In genomic region chr5:120614512-120614911, GRCh38 we compare ENCODE assay signal across 13 cellular contexts.
A peak's percentile ranks its signal among the peaks of the same experiment; 100 is the strongest.
DNase-seq lines count a peak whose midpoint lies in the region; ATAC-seq and TF ChIP-seq lines count a peak whose summit lies in the region.
"Had no signal": no experiment of that assay in that cellular context is flagged by ENCODE, and none has a peak within 500 bp of the region (broad histone marks: within the 10 kb centered on the region; RNA-seq: fewer than 3 reads in every experiment).

No MANE protein-coding gene starts in this region.

- no peaks in the 10 kb centered on the region for H3K36me3 ChIP-seq in muscle layer of duodenum (ENCODE audit: control insufficient read depth in 1 of 2, insufficient read depth in 2 of 2, low read length in 2 of 2)

- H3K27me3 ChIP-seq in muscle layer of duodenum (ENCODE audit: low read depth, low read length): no peaks in the 10 kb centered on the region
- H3K27me3 ChIP-seq: dorsolateral prefrontal cortex had no signal

- TF ChIP-seq CTCF in RWPE1 (conservative IDR thresholded peaks at IDR 0.05; ENCODE audit: low read depth): no peak

- H3K4me3 ChIP-seq in muscle layer of duodenum (ENCODE audit: low read depth in 1 of 2, low read length in 2 of 2): no peak overlapping the region
- H3K4me3 ChIP-seq: dorsolateral prefrontal cortex had no signal

- ATAC-seq in HG02642 (IDR thresholded peaks at IDR 0.05; ENCODE audit: poor library complexity, unreplicated experiment) (no peak), HG03175 (IDR thresholded peaks at IDR 0.05; ENCODE audit: unreplicated experiment) (no peak)

- H3K27ac ChIP-seq in RWPE1: no peak overlapping the region
- H3K27ac ChIP-seq in epithelial cell of prostate: peak overlapping the region; percentile 62
- peak overlapping the region; percentile 15 for H3K27ac ChIP-seq in muscle layer of duodenum (ENCODE audit: low read length)
- H3K27ac ChIP-seq: dorsolateral prefrontal cortex, parathyroid adenoma had no signal

- CTCF ChIA-PET in RWPE1 (lab: Yijun Ruan, JAX): interaction anchor here (1.1 kb wide), 1 partner anchor 18 kb away, joined by 3 read pairs; no protein-coding TSS in a partner anchor

- peaks cover 6% of the 10 kb centered on the region in 2 donors for H3K4me1 ChIP-seq in muscle layer of duodenum (ENCODE audit: control insufficient read depth in 1 of 2, insufficient read depth in 2 of 2, low read length in 2 of 2)
- H3K4me1 ChIP-seq: parathyroid adenoma had no signal

- POLR2A ChIA-PET in RWPE1 (lab: Yijun Ruan, JAX; ENCODE audit: low non-redundant PET): no interaction called here

- DNase-seq in AG20443 (ENCODE audit: low spot score): peak; percentile 58
- DNase-seq in RWPE1 (ENCODE audit: low spot score): peak; percentile 28
- DNase-seq in epithelial cell of prostate (ENCODE audit: low read depth, low spot score): no peak
- no peak for DNase-seq in cerebellar nuclear complex (lab: John Stamatoyannopoulos, UW)
- DNase-seq in cortex of kidney (lab: John Stamatoyannopoulos, UW): no peak
- DNase-seq: activated naive CD4-positive, alpha-beta T cell treated with anti-CD3 and anti-CD28 coated beads for 36 hours; dorsolateral prefrontal cortex; hippocampal formation; stimulated activated CD4-positive, alpha-beta T cell treated with anti-CD3 and anti-CD28 coated beads, Interleukin-1b, Interleukin-23, amount 100 ng/mL, for 48 hours had no signal

- no peaks in the 10 kb centered on the region for H3K9me3 ChIP-seq in muscle layer of duodenum (ENCODE audit: control insufficient read depth in 1 of 2, low read length in 2 of 2)

Comparison
In these comparisons a context has a peak if more than half of its experiments do, and no peak if none do; other contexts are left out.
1. DNase-seq: peak in AG20443 (single experiment) and RWPE1 (single experiment); none in epithelial cell of prostate (single experiment), cerebellar nuclear complex (0 of 2) and cortex of kidney (single experiment).